In genomic region chr4:156991161-156991560, GRCh38 we compare ENCODE assay signal across 33 cellular contexts. TPM values are rescaled to one million over a fixed set of nuclear protein-coding genes. Genes with fewer than 3 reads are reported as not detected.
"Had no signal": no experiment of that assay in that cellular context is flagged by ENCODE, and none has a peak within 500 bp of the region (broad histone marks: within the 10 kb centered on the region; RNA-seq: fewer than 3 reads in every experiment).

No MANE protein-coding gene starts in this region.

- H3K9me3 ChIP-seq: adrenal gland, body of pancreas, breast epithelium had no signal

- DNase-seq: activated B cell treated with CpG ODN at 0.5 μM for 24 hours; activated CD4-positive, alpha-beta memory T cell treated with anti-CD3 and anti-CD28 coated beads for 36 hours; activated CD4-positive, alpha-beta T cell treated with anti-CD3 and anti-CD28 coated beads for 4 hours; activated CD4-positive, alpha-beta T cell treated with anti-CD3 and anti-CD28 coated beads, Interleukin-2, amount 10 ng/mL, durations not matched to agents 24 days and 14 days; activated CD4-positive, alpha-beta T cell treated with anti-CD3 and anti-CD28 coated beads, Interleukin-2, amount 50 U/mL, for 1 hour; activated CD4-positive, alpha-beta T cell treated with anti-CD3 and anti-CD28 coated beads, Interleukin-2, amount 50 U/mL, for 4 hours; activated CD4-positive, CD25-positive, alpha-beta regulatory T cell treated with anti-CD3 and anti-CD28 coated beads, Interleukin-2, amount 50 U/mL, for 72 hours; activated CD8-positive, alpha-beta memory T cell treated with anti-CD3 and anti-CD28 coated beads, Interleukin-2, amount 50 U/mL, for 4 hours; activated CD8-positive, alpha-beta T cell treated with anti-CD3 and anti-CD28 coated beads for 36 hours; activated effector memory CD4-positive, alpha-beta T cell treated with anti-CD3 and anti-CD28 coated beads, Interleukin-2, amount 50 U/mL, for 16 hours; activated gamma-delta T cell treated with Interleukin-2 at 50 U/mL for 16 hours; activated naive CD4-positive, alpha-beta T cell; activated naive CD4-positive, alpha-beta T cell treated with anti-CD3 and anti-CD28 coated beads for 36 hours; activated naive CD4-positive, alpha-beta T cell treated with anti-CD3 and anti-CD28 coated beads, Interleukin-2, amount 50 U/mL, for 16 hours; activated naive CD8-positive, alpha-beta T cell treated with anti-CD3 and anti-CD28 coated beads for 36 hours; activated T-cell treated with anti-CD3 and anti-CD28 coated beads for 4 hours; activated T-cell treated with anti-CD3 and anti-CD28 coated beads, Interleukin-2, amount 50 U/mL, for 1 hour; activated T-cell treated with anti-CD3 and anti-CD28 coated beads, Interleukin-2, amount 50 U/mL, for 4 hours; activated T-cell treated with anti-CD3 and anti-CD28 coated beads, Interleukin-2, amount 50 U/mL, for 72 hours; adrenal gland; amniotic stem cell; aorta; body of pancreas; brain microvascular endothelial cell; central memory CD4-positive, alpha-beta T cell; T-helper 2 cell; T-helper 9 cell had no signal

- H3K4me3 ChIP-seq: adrenal gland, body of pancreas, breast epithelium had no signal

- H3K27ac ChIP-seq: adrenal gland, body of pancreas, brain microvascular endothelial cell, breast epithelium, VCaP had no signal

- H3K4me1 ChIP-seq: adrenal gland, body of pancreas, breast epithelium had no signal

- H3K36me3 ChIP-seq: adrenal gland, brain microvascular endothelial cell, breast epithelium had no signal

- ATAC-seq: activated CD8-positive, alpha-beta T cell treated with anti-CD3 and anti-CD28 coated beads for 36 hours; activated naive CD4-positive, alpha-beta T cell treated with anti-CD3 and anti-CD28 coated beads, Interleukin-2, amount 50 U/mL, for 72 hours; activated T-cell treated with anti-CD3 and anti-CD28 coated beads, Interleukin-2, amount 50 U/mL, for 4 hours; activated T-cell treated with anti-CD3 and anti-CD28 coated beads, Interleukin-2, amount 50 U/mL, for 72 hours; activated T-helper 17 cell treated with anti-CD3 and anti-CD28 coated beads, Interleukin-2, amount 50 U/mL, for 72 hours; body of pancreas had no signal

- H3K27me3 ChIP-seq: adrenal gland, body of pancreas, brain microvascular endothelial cell, breast epithelium had no signal

RNA-seq across cellular contexts. Expression of gene PDGFC, which starts 19.6 kb away (rescaled TPM):
- total RNA-seq: activated B cell treated with CpG ODN at 0.5 μM for 24 hours; activated CD4-positive, alpha-beta memory T cell treated with anti-CD3 and anti-CD28 coated beads for 36 hours; activated CD4-positive, alpha-beta T cell treated with anti-CD3 and anti-CD28 coated beads, Interleukin-2, amount 10 ng/mL, durations not matched to agents 24 days and 14 days; activated CD8-positive, alpha-beta memory T cell treated with anti-CD3 and anti-CD28 coated beads for 36 hours; activated CD8-positive, alpha-beta T cell treated with anti-CD3 and anti-CD28 coated beads for 36 hours; activated naive CD4-positive, alpha-beta T cell treated with anti-CD3 and anti-CD28 coated beads for 36 hours; activated naive CD4-positive, alpha-beta T cell treated with anti-CD3 and anti-CD28 coated beads, Interleukin-2, amount 50 U/mL, for 72 hours; activated naive CD8-positive, alpha-beta T cell treated with anti-CD3 and anti-CD28 coated beads for 36 hours; activated T-cell treated with anti-CD3 and anti-CD28 coated beads, Interleukin-2, amount 50 U/mL, for 72 hours; activated T-helper 1 cell treated with anti-CD3 and anti-CD28 coated beads, Interleukin-12 subunit alpha, Interleukin-12 subunit beta, Interleukin-2, Interleukin-4 antibody, amounts not matched to agents 30 ng/mL and 10 ng/mL and 1 ng/mL, durations not matched to agents 14 hours and 24 hours and 36 hours; activated T-helper 17 cell treated with anti-CD3 and anti-CD28 coated beads, Interleukin-2, amount 50 U/mL, for 72 hours had no signal
